In the genomic region with DNA sequence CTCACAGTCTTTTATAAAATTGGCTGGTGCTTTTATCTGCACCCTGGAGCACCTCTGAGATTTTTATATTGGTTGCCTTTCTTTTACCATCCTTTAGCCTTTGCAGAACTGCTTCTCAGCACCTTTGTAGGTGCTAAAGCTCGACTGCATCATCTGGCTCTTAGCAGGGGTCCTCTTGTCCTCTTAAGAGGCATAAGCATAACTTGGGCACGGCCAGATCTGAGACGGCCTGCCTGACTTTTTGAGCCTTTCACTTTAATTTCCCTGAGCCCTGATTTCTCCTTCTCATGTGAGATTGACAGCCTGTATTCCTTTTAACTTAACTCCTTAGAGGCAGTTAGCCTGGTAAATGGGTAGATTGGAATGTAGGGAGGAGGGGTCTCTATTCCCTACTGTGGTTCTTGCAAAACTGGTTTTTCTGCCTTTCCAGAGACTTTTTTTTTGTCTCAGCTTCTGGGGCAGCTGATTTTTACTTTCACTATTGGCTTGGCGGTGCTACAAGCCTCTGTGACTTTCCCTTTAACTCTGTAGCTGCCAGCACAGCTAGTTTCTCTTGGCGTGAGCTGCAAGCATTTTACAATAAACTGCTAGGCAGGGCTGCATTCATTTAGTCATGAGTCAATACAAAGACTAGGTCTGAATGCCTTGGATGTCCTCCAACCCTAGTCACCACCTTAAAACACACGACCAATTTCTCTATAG, we compare ENCODE assay signal across 8 cellular contexts. TPM values are rescaled to one million over a fixed set of nuclear protein-coding genes. Genes with fewer than 3 reads are reported as not detected.
A peak's percentile ranks its signal among the peaks of the same experiment; 100 is the strongest.
DNase-seq lines count a peak whose midpoint lies in the region; ATAC-seq and TF ChIP-seq lines count a peak whose summit lies in the region.

No MANE protein-coding gene starts in this region.

- H2AFZ ChIP-seq in MM.1S (ENCODE audit: low read length): no peak overlapping the region
- H2AFZ ChIP-seq in hepatocyte: peak overlapping the region; percentile 29

- in situ Hi-C loops in gastrocnemius medialis (cut with MboI; ENCODE audit: low sequenced_read_pairs in 4 of 4): no loop called here

- no peaks in the 10 kb centered on the region for H3F3A ChIP-seq in MM.1S (ENCODE audit: insufficient read depth, low read length)

- WGBS in hepatocyte (ENCODE audit: low lambda C conversion rate, missing lambda C conversion rate): 16% methylated on average over 6 of the region's 6 CpGs

- H3K4me3 ChIP-seq in MM.1S (ENCODE audit: low read length): peak overlapping the region; percentile 39
- H3K4me3 ChIP-seq in hepatocyte: peak overlapping the region; percentile 11
- H3K4me3 ChIP-seq in gastrocnemius medialis: peak overlapping the region; percentile 57 to 68 (median 60)

- H3K4me2 ChIP-seq in MM.1S (ENCODE audit: low read depth, low read length) (peak overlapping the region; percentile 64), hepatocyte (peak overlapping the region; percentile 75)

- H3K27ac ChIP-seq in MM.1S (ENCODE audit: low read length): no peak overlapping the region
- peak overlapping the region; percentile 64 for H3K27ac ChIP-seq in hepatocyte
- peak overlapping the region in 2 of 4 donors; percentile 16 to 39 for H3K27ac ChIP-seq in gastrocnemius medialis

- no peak overlapping the region for H3K9ac ChIP-seq in MM.1S (ENCODE audit: low read length)

- DNase-seq in H4 (ENCODE audit: low spot score): peak; percentile 87
- peak; percentile 52 for DNase-seq in MM.1S
- peak; percentile 23 for DNase-seq in activated naive CD4-positive, alpha-beta T cell treated with anti-CD3 and anti-CD28 coated beads, Interleukin-2, amount 50 U/mL, for 16 hours
- DNase-seq in hepatocyte (ENCODE audit: low spot score): peak; percentile 58
- DNase-seq in gastrocnemius medialis: no peak
- no peak for DNase-seq in NCI-H146 (lab: John Stamatoyannopoulos, UW)
- no peak for DNase-seq in NCI-H187 treated with DMSO at 0.1 percent for 48 hours (lab: John Stamatoyannopoulos, UW)

- H3K4me1 ChIP-seq in MM.1S (ENCODE audit: low read length) (peaks cover 8% of the 10 kb centered on the region; the same call in 1 of the 2 replicates), hepatocyte (ENCODE audit: insufficient read depth) (peaks cover 28% of the 10 kb centered on the region), gastrocnemius medialis (peaks cover 0 to 10% of the 10 kb centered on the region in 2 donors)

- no peaks in the 10 kb centered on the region for H3K9me2 ChIP-seq in MM.1S (replicated peaks; ENCODE audit: insufficient read depth, low read length)
- no peaks in the 10 kb centered on the region for H3K9me2 ChIP-seq in hepatocyte (replicated peaks; ENCODE audit: insufficient read depth)

- H4K20me1 ChIP-seq in MM.1S (ENCODE audit: insufficient read depth, low read length) (no peaks in the 10 kb centered on the region), hepatocyte (ENCODE audit: insufficient read depth, poor library complexity, severe bottlenecking) (no peaks in the 10 kb centered on the region)

- no peak for TF ChIP-seq POLR2A in gastrocnemius medialis (IDR thresholded peaks at IDR 0.05)

- H3K9me3 ChIP-seq in MM.1S (replicated peaks; ENCODE audit: insufficient read depth, low read length): no peaks in the 10 kb centered on the region
- no peaks in the 10 kb centered on the region for H3K9me3 ChIP-seq in hepatocyte (ENCODE audit: low read depth)
- H3K9me3 ChIP-seq in gastrocnemius medialis: no peaks in the 10 kb centered on the region

- H3K36me3 ChIP-seq in MM.1S (replicated peaks; ENCODE audit: insufficient read depth, low read length) (no peaks in the 10 kb centered on the region), hepatocyte (replicated peaks; ENCODE audit: insufficient read depth, low read depth) (no peaks in the 10 kb centered on the region), gastrocnemius medialis (no peaks in the 10 kb centered on the region)

- TF ChIP-seq CTCF in MM.1S (IDR thresholded peaks at IDR 0.05; ENCODE audit: low read length) (no peak), hepatocyte (IDR thresholded peaks at IDR 0.05; ENCODE audit: poor library complexity) (no peak), gastrocnemius medialis (IDR thresholded peaks at IDR 0.05 in 4 of 5, conservative IDR thresholded peaks at IDR 0.05 in 1 of 5) (no peak)

- intact Hi-C loops in gastrocnemius medialis (cut with DNase I; ENCODE audit: low total_unique reads): no loop called here

- ATAC-seq in GM18499 (IDR thresholded peaks at IDR 0.05; ENCODE audit: insufficient read depth, unreplicated experiment): peak; percentile 50
- peak in 1 of 2 donors; percentile 49 for ATAC-seq in gastrocnemius medialis

- H3K79me2 ChIP-seq in MM.1S (ENCODE audit: low read length) (no peaks in the 10 kb centered on the region), hepatocyte (no peaks in the 10 kb centered on the region)

- H3K27me3 ChIP-seq in MM.1S (replicated peaks; ENCODE audit: insufficient read depth, low read length) (peaks cover 9% of the 10 kb centered on the region; the same call in 1 of the 2 replicates), hepatocyte (no peaks in the 10 kb centered on the region), gastrocnemius medialis (no peaks in the 10 kb centered on the region)

RNA-seq across cellular contexts. Expression of gene ZPBP, which starts 24.0 kb away (rescaled TPM):
- not detected in 2 replicates for total RNA-seq in H4 (2014; rRNA removed; shearing (Covaris generic))
- not detected in 2 replicates for total RNA-seq in hepatocyte
- not detected in 2 replicates for polyA plus RNA-seq in hepatocyte
- total RNA-seq in gastrocnemius medialis: not detected

Comparison
In these comparisons a context has a peak if more than half of its experiments do, and no peak if none do; other contexts are left out.
1. DNase-seq: peak in H4 (single experiment), MM.1S (single experiment), activated naive CD4-positive, alpha-beta T cell treated with anti-CD3 and anti-CD28 coated beads, Interleukin-2, amount 50 U/mL, for 16 hours (single experiment) and hepatocyte (single experiment); none in gastrocnemius medialis (0 of 2), NCI-H146 (single experiment) and NCI-H187 treated with DMSO at 0.1 percent for 48 hours (single experiment).
2. Peak in every context shown above with its lines, with median percentiles within 50 percentile points of each other: H3K4me3 ChIP-seq.